ENCODE assay signal across 1 cellular context in genomic region chr2:214543386-214543955, GRCh38.
TF ChIP-seq lines count a peak whose summit lies in the region.

No MANE protein-coding gene starts in this region.

TF ChIP-seq in HepG2, 621 proteins besides CTCF, POLR2A, EP300 and RAD21 (continued from another document):
- TF ChIP-seq, protein P1, sequence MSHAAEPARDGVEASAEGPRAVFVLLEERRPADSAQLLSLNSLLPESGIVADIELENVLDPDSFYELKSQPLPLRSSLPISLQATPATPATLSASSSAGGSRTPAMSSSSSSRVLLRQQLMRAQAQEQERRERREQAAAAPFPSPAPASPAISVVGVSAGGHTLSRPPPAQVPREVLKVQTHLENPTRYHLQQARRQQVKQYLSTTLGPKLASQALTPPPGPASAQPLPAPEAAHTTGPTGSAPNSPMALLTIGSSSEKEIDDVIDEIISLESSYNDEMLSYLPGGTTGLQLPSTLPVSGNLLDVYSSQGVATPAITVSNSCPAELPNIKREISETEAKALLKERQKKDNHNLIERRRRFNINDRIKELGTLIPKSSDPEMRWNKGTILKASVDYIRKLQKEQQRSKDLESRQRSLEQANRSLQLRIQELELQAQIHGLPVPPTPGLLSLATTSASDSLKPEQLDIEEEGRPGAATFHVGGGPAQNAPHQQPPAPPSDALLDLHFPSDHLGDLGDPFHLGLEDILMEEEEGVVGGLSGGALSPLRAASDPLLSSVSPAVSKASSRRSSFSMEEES (CRISPR knock-in tag; IDR thresholded peaks at IDR 0.05), result no peak
- TF ChIP-seq ZNF772 (CRISPR knock-in tag; IDR thresholded peaks at IDR 0.05) (no peak), ZNF687 (CRISPR knock-in tag; IDR thresholded peaks at IDR 0.05) (no peak), ZNF552 (CRISPR knock-in tag; IDR thresholded peaks at IDR 0.05; ENCODE audit: borderline replicate concordance) (no peak), YY1 (IDR thresholded peaks at IDR 0.05; ENCODE audit: insufficient read depth, insufficient replicate concordance, low read depth, low read length) (no peak), POLR2G (IDR thresholded peaks at IDR 0.05; ENCODE audit: low read depth, low read length) (no peak), NCOA2 (CRISPR knock-in tag; IDR thresholded peaks at IDR 0.05) (no peak), NONO (IDR thresholded peaks at IDR 0.05) (no peak), NONO (CRISPR knock-in tag; conservative IDR thresholded peaks at IDR 0.05) (no peak), TOE1 (CRISPR knock-in tag; IDR thresholded peaks at IDR 0.05) (no peak)
- TF ChIP-seq, protein P2, sequence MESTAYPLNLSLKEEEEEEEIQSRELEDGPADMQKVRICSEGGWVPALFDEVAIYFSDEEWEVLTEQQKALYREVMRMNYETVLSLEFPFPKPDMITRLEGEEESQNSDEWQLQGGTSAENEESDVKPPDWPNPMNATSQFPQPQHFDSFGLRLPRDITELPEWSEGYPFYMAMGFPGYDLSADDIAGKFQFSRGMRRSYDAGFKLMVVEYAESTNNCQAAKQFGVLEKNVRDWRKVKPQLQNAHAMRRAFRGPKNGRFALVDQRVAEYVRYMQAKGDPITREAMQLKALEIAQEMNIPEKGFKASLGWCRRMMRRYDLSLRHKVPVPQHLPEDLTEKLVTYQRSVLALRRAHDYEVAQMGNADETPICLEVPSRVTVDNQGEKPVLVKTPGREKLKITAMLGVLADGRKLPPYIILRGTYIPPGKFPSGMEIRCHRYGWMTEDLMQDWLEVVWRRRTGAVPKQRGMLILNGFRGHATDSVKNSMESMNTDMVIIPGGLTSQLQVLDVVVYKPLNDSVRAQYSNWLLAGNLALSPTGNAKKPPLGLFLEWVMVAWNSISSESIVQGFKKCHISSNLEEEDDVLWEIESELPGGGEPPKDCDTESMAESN (CRISPR knock-in tag; conservative IDR thresholded peaks at IDR 0.05), result no peak
TF ChIP-seq in HepG2: peak in this region for 0.
